In the genomic region with DNA sequence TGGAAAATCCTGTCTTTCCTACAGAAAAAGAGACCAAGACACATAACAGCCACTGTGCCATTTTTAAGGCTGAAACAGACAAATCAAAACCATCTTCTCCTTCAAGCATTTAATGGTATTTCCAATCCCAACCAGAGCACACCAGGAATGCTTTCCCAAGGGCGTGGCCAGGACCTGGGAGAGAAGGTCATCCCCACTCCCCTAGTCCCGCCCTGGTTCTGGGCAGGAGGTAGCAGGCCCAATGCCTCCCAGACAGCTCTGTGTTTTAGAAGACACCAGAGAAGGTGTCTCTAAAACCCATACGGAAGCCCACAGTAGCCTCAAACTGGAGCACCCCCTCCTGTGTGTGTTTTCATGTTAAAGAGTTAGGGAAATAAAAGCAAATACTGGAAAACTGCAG, we compare ENCODE assay signal across 18 cellular contexts.
DNase-seq lines count a peak whose midpoint lies in the region; ATAC-seq and TF ChIP-seq lines count a peak whose summit lies in the region.
"Had no signal": no experiment of that assay in that cellular context is flagged by ENCODE, and none has a peak within 500 bp of the region (broad histone marks: within the 10 kb centered on the region; RNA-seq: fewer than 3 reads in every experiment).

No MANE protein-coding gene starts in this region.

- whole genome bisulfite sequencing in sigmoid colon, 2 donors: 80 to 92% methylated on average over 3 of the region's 3 CpGs

- peak overlapping the region; percentile 17; the same call in 1 of the 2 replicates for H3K27ac ChIP-seq in ACC112 (ENCODE audit: low read depth, low read length)
- H3K27ac ChIP-seq in RWPE1: peak overlapping the region; percentile 65
- H3K27ac ChIP-seq in sigmoid colon: peak overlapping the region; percentile 15 to 62 (median 46)
- H3K27ac ChIP-seq: C4-2B had no signal

- TF ChIP-seq EP300 in sigmoid colon (IDR thresholded peaks at IDR 0.05): no peak

- H2AFZ ChIP-seq in ACC112 (ENCODE audit: low read length, unreplicated experiment): no peak overlapping the region

- TF ChIP-seq CTCF in RWPE1 (conservative IDR thresholded peaks at IDR 0.05; ENCODE audit: low read depth): no peak
- no peak for TF ChIP-seq CTCF in sigmoid colon (IDR thresholded peaks at IDR 0.05)

- intact Hi-C loops in left colon (cut with DNase I, micrococcal nuclease): loop anchor here in 1 of 2 donors (10.0 kb wide), 1 partner anchor 361 kb away; no protein-coding TSS in a partner anchor
- intact Hi-C loops in sigmoid colon (cut with DNase I): loop anchor here (5.0 to 10.0 kb wide), 4 partner anchors 99 to 1044 kb away; no protein-coding TSS in a partner anchor

- H3K4me3 ChIP-seq in ACC112 (ENCODE audit: low read depth, low read length): no peak overlapping the region
- H3K4me3 ChIP-seq in sigmoid colon: no peak overlapping the region
- H3K4me3 ChIP-seq: GM12878 had no signal

- H3K36me3 ChIP-seq in ACC112 (ENCODE audit: insufficient read depth, low read length) (no peaks in the 10 kb centered on the region), sigmoid colon (peaks cover 0 to 9% (median 6%) of the 10 kb centered on the region in 4 donors)

- H3K4me1 ChIP-seq in ACC112 (ENCODE audit: control insufficient read depth, insufficient read depth, low read length, unreplicated experiment): peaks cover 11% of the 10 kb centered on the region
- H3K4me1 ChIP-seq in sigmoid colon: peaks cover 0 to 50% (median 31%) of the 10 kb centered on the region in 4 donors

- POLR2A ChIA-PET in RWPE1 (lab: Yijun Ruan, JAX; ENCODE audit: low non-redundant PET): no interaction called here

- CTCF ChIA-PET in RWPE1 (lab: Yijun Ruan, JAX): interaction anchor here (1.0 to 3.4 kb wide), 4 partner anchors 12 to 231 kb away, joined by 3 to 22 read pairs (median 8); no protein-coding TSS in a partner anchor

- no peaks in the 10 kb centered on the region for H3K27me3 ChIP-seq in ACC112 (ENCODE audit: insufficient read depth, low read length)
- H3K27me3 ChIP-seq in sigmoid colon: no peaks in the 10 kb centered on the region

- ATAC-seq in left colon: peak; percentile 42
- no peak for ATAC-seq in HG03135 (IDR thresholded peaks at IDR 0.05; ENCODE audit: unreplicated experiment)
- no peak for ATAC-seq in GM18511 (IDR thresholded peaks at IDR 0.05; ENCODE audit: unreplicated experiment)

- no peaks in the 10 kb centered on the region for H3K9me3 ChIP-seq in sigmoid colon

- DNase-seq in RWPE1 (ENCODE audit: low spot score): peak; percentile 34
- DNase-seq in left colon: no peak
- no peak for DNase-seq in sigmoid colon
- no peak for DNase-seq in stimulated activated CD4-positive, alpha-beta T cell treated with anti-CD3 and anti-CD28 coated beads, Interleukin-12 subunit alpha, Interleukin-12 subunit beta, amount 100 ng/mL, for 4 hours
- no peak for DNase-seq in NCI-H446 (lab: John Stamatoyannopoulos, UW)
- DNase-seq: DND-41, GDM1, MV-4-11, NCI-H1417, NCI-H1930, NCI-H446 treated with DMSO at 0.1 percent for 48 hours, NCI-H748 treated with DMSO at 0.1 percent for 48 hours, OCI-M1 had no signal

- H3K79me2 ChIP-seq in ACC112 (ENCODE audit: control insufficient read depth, insufficient read depth, low read length, unreplicated experiment): peaks cover 3% of the 10 kb centered on the region

- no peak for TF ChIP-seq POLR2A in sigmoid colon (IDR thresholded peaks at IDR 0.05)
